ENCODE assay signal across 8 cellular contexts in genomic region chr10:75099952-75100763, GRCh38. TPM values are rescaled to one million over a fixed set of nuclear protein-coding genes. Genes with fewer than 3 reads are reported as not detected.
A peak's percentile ranks its signal among the peaks of the same experiment; 100 is the strongest.
DNase-seq lines count a peak whose midpoint lies in the region; ATAC-seq and TF ChIP-seq lines count a peak whose summit lies in the region.

No MANE protein-coding gene starts in this region.

- H3K36me3 ChIP-seq in KMS-11 (ENCODE audit: insufficient read depth) (no peaks in the 10 kb centered on the region), body of pancreas (replicated peaks in 1 of 2; ENCODE audit: insufficient read depth in 1 of 2, low read depth in 2 of 2) (no peaks in the 10 kb centered on the region)

- H3K27me3 ChIP-seq in KMS-11 (ENCODE audit: insufficient read depth, low read depth) (no peaks in the 10 kb centered on the region), body of pancreas (no peaks in the 10 kb centered on the region)

- ATAC-seq in GM21423 (IDR thresholded peaks at IDR 0.05; ENCODE audit: unreplicated experiment) (peak; percentile 77), body of pancreas (peak; percentile 90), HG03025 (IDR thresholded peaks at IDR 0.05; ENCODE audit: low FRiP score, unreplicated experiment) (no peak)

- TF ChIP-seq CTCF in KMS-11 (conservative IDR thresholded peaks at IDR 0.05; ENCODE audit: low read depth, low read length), result peak; percentile 91
- peak; percentile 91 to 99 (median 96) for TF ChIP-seq CTCF in body of pancreas (IDR thresholded peaks at IDR 0.05)

- no peaks in the 10 kb centered on the region for H3K4me1 Mint-ChIP-seq in immature natural killer cell

- no peaks in the 10 kb centered on the region for H3K79me2 ChIP-seq in KMS-11 (ENCODE audit: insufficient read depth, low read depth)

- no peak overlapping the region for H2AFZ ChIP-seq in KMS-11 (ENCODE audit: low read depth)

- no peak overlapping the region for H3K4me2 ChIP-seq in KMS-11

- no peaks in the 10 kb centered on the region for H3K9me3 Mint-ChIP-seq in immature natural killer cell

- H3K36me3 Mint-ChIP-seq in immature natural killer cell, result no peaks in the 10 kb centered on the region

- no peaks in the 10 kb centered on the region for H3K9me3 ChIP-seq in body of pancreas

- DNase-seq in DMS153 treated with DMSO at 0.1 percent for 48 hours (lab: John Stamatoyannopoulos, UW; ENCODE audit: unreplicated experiment), result peak; percentile 19
- DNase-seq in UCSD-AML1 (lab: John Stamatoyannopoulos, UW; ENCODE audit: unreplicated experiment), result peak; percentile 75
- DNase-seq in body of pancreas, result peak; percentile 77 to 86 (median 82)
- peak; percentile 73 to 76 (median 73) for DNase-seq in immature natural killer cell
- DNase-seq in stimulated activated CD4-positive, alpha-beta T cell treated with anti-CD3 and anti-CD28 coated beads, Interleukin-12 subunit alpha, Interleukin-12 subunit beta, amount 100 ng/mL, for 4 hours, result peak; percentile 83

- no peak overlapping the region for H3K4me3 Mint-ChIP-seq in immature natural killer cell

- H3K4me3 ChIP-seq in KMS-11 (IDR thresholded peaks at IDR 0.05; ENCODE audit: insufficient read depth, low read depth, low read length) (no peak overlapping the region), body of pancreas (no peak overlapping the region)

- no peaks in the 10 kb centered on the region for H3K4me1 ChIP-seq in KMS-11 (ENCODE audit: low read depth, poor library complexity, severe bottlenecking)
- peaks cover 6% of the 10 kb centered on the region for H3K4me1 ChIP-seq in body of pancreas

- WGBS in body of pancreas, 2 donors, result 33 to 44% methylated on average over 10 to 18 of the region's 18 CpGs

- H3K27me3 Mint-ChIP-seq in immature natural killer cell (ENCODE audit: low read depth in 3 of 3), result peaks cover 0 to 6% (median 4%) of the 10 kb centered on the region in 3 donors

- no peak overlapping the region for H3K9ac ChIP-seq in KMS-11

- H3K27ac ChIP-seq in KMS-11 (no peak overlapping the region), body of pancreas (no peak overlapping the region)

- intact Hi-C loops in body of pancreas (cut with DNase I), result loop anchor here (10.0 kb wide), 2 partner anchors 835 to 855 kb away; no protein-coding TSS in a partner anchor

- TF ChIP-seq POLR2A in body of pancreas (IDR thresholded peaks at IDR 0.05), result no peak

- no peaks in the 10 kb centered on the region for H4K20me1 ChIP-seq in KMS-11 (ENCODE audit: insufficient read depth)

- H3K27ac Mint-ChIP-seq in immature natural killer cell, result no peak overlapping the region

RNA-seq across cellular contexts. Expression of gene SAMD8, which starts 11.3 kb away (rescaled TPM):
- 10 to 100 TPM; 16.1 to 18.5 TPM for total RNA-seq in body of pancreas
- 10 to 100 TPM in 1 of 3 donors, 1 to 10 TPM in 2; 5.2 to 12.6 (median 9.8) TPM for polyA plus RNA-seq in immature natural killer cell

Comparison
In these comparisons a context has a peak if more than half of its experiments do, and no peak if none do; other contexts are left out.
1. DNase-seq: peak in every context shown above with its lines; median percentile 83 in stimulated activated CD4-positive, alpha-beta T cell treated with anti-CD3 and anti-CD28 coated beads, Interleukin-12 subunit alpha, Interleukin-12 subunit beta, amount 100 ng/mL, for 4 hours; 82 in body of pancreas; 75 in UCSD-AML1; 73 in immature natural killer cell; 19 in DMS153 treated with DMSO at 0.1 percent for 48 hours.